Comparison of ENCODE assay signal across 8 cellular contexts in genomic region chr17:31549121-31549524, GRCh38.
DNase-seq lines count a peak whose midpoint lies in the region; ATAC-seq and TF ChIP-seq lines count a peak whose summit lies in the region.

No MANE protein-coding gene starts in this region.

- H3K27me3 ChIP-seq in WERI-Rb-1 (ENCODE audit: insufficient read depth, low read depth, severe bottlenecking) (no peaks in the 10 kb centered on the region), foreskin keratinocyte (no peaks in the 10 kb centered on the region), trophoblast cell (ENCODE audit: insufficient read depth, low read length) (no peaks in the 10 kb centered on the region)

- no peak overlapping the region for H2AK5ac ChIP-seq in trophoblast cell (ENCODE audit: low read length)

- TF ChIP-seq CTCF in WERI-Rb-1 (IDR thresholded peaks at IDR 0.05; ENCODE audit: low read depth, low read length) (no peak), foreskin keratinocyte (conservative IDR thresholded peaks at IDR 0.05) (no peak)

- H2AFZ ChIP-seq in trophoblast cell (ENCODE audit: insufficient read depth, low read length, poor library complexity), result peak overlapping the region; percentile 80

- peak overlapping the region; percentile 92 for H3K9ac ChIP-seq in trophoblast cell (ENCODE audit: low read length)

- H3K36me3 ChIP-seq in WERI-Rb-1 (no peaks in the 10 kb centered on the region), trophoblast cell (ENCODE audit: control insufficient read depth in 1 of 2, insufficient read depth in 2 of 2, low read length in 2 of 2) (no peaks in the 10 kb centered on the region)

- H3K27ac ChIP-seq in WERI-Rb-1 (peak overlapping the region; percentile 84), foreskin keratinocyte (peak overlapping the region; percentile 88), trophoblast cell (ENCODE audit: low read depth, low read length) (peak overlapping the region; percentile 74)

- ATAC-seq in Right ventricle myocardium superior (ENCODE audit: poor library complexity) (peak; percentile 32), HG03097 (IDR thresholded peaks at IDR 0.05; ENCODE audit: low FRiP score, unreplicated experiment) (peak; percentile 12), foreskin keratinocyte (no peak)

- intact Hi-C loops in Right ventricle myocardium superior (cut with DNase I), result no loop called here
- intact Hi-C loops in cardiac septum (cut with DNase I), result loop anchor here (2.0 kb wide), 1 partner anchor 32 kb away; no protein-coding TSS in a partner anchor

- H3K4me2 ChIP-seq in trophoblast cell (ENCODE audit: low read length), result peak overlapping the region; percentile 90

- H4K12ac ChIP-seq in trophoblast cell (ENCODE audit: low read depth, low read length), result peak overlapping the region; percentile 82

- H3K4me3 ChIP-seq in WERI-Rb-1 (ENCODE audit: low read depth, low read length) (peak overlapping the region; percentile 96), trophoblast cell (ENCODE audit: low read depth, low read length) (peak overlapping the region; percentile 94)

- DNase-seq in Right ventricle myocardium superior, result no peak
- DNase-seq in cardiac septum (ENCODE audit: low spot score), result no peak
- DNase-seq in WERI-Rb-1, result no peak
- no peak for DNase-seq in foreskin keratinocyte
- DNase-seq in trophoblast cell, result peak in 1 of 2 donors; percentile 29
- no peak for DNase-seq in NCI-H2196 treated with DMSO at 0.1 percent for 48 hours (lab: John Stamatoyannopoulos, UW; ENCODE audit: unreplicated experiment)
- DNase-seq in COR-L47 (lab: John Stamatoyannopoulos, UW), result no peak

- H3K79me2 ChIP-seq in trophoblast cell (ENCODE audit: control insufficient read depth, insufficient read depth, low read length, poor library complexity), result peaks cover 4% of the 10 kb centered on the region

- peaks cover 9% of the 10 kb centered on the region for H3K79me1 ChIP-seq in trophoblast cell (ENCODE audit: low read length)

- no peak overlapping the region for H2BK12ac ChIP-seq in trophoblast cell (ENCODE audit: low read length)

- H4K8ac ChIP-seq in trophoblast cell (ENCODE audit: low read depth, low read length), result peak overlapping the region; percentile 76

- H3K4ac ChIP-seq in trophoblast cell (ENCODE audit: low read depth, low read length), result peak overlapping the region; percentile 13

- no CpG with 5 or more reads among the region's 18 CpGs for WGBS in trophoblast cell (ENCODE audit: extremely low coverage, insufficient coverage, insufficient read length)

- H3K23ac ChIP-seq in trophoblast cell (ENCODE audit: low read length), result peak overlapping the region; percentile 48

- peak overlapping the region; percentile 74 for H3K18ac ChIP-seq in trophoblast cell (ENCODE audit: low read length)

- H3K14ac ChIP-seq in trophoblast cell (ENCODE audit: low read length), result peak overlapping the region; percentile 92

- no peaks in the 10 kb centered on the region for H3K4me1 ChIP-seq in foreskin keratinocyte
- peaks cover 3 to 5% of the 10 kb centered on the region in 2 experiments for H3K4me1 ChIP-seq in trophoblast cell (ENCODE audit: control insufficient read depth in 1 of 2, insufficient read depth in 2 of 2, low read length in 2 of 2)

- H4K91ac ChIP-seq in trophoblast cell (ENCODE audit: low read depth, low read length), result peak overlapping the region; percentile 96

- no peaks in the 10 kb centered on the region for H3K9me3 ChIP-seq in WERI-Rb-1 (ENCODE audit: severe bottlenecking)
- H3K9me3 ChIP-seq in trophoblast cell (ENCODE audit: insufficient read depth, low read depth, low read length), result no peaks in the 10 kb centered on the region

- H2BK5ac ChIP-seq in trophoblast cell (ENCODE audit: low read depth, low read length, poor library complexity), result no peak overlapping the region

- peak overlapping the region; percentile 44 for H2BK120ac ChIP-seq in trophoblast cell (ENCODE audit: insufficient read depth, low read length, poor library complexity)
